Comparison of ENCODE assay signal across 8 cellular contexts in genomic region chr11:27471588-27472397, GRCh38. TPM values are rescaled to one million over a fixed set of nuclear protein-coding genes. Genes with fewer than 3 reads are reported as not detected.
DNase-seq lines count a peak whose midpoint lies in the region; ATAC-seq and TF ChIP-seq lines count a peak whose summit lies in the region.

No MANE protein-coding gene starts in this region.

- H3K27me3 ChIP-seq in skeletal muscle tissue (ENCODE audit: control insufficient read depth in 3 of 3, insufficient read depth in 3 of 3, low read length in 3 of 3) = no peaks in the 10 kb centered on the region

- peaks cover 42% of the 10 kb centered on the region for H3K4me1 Mint-ChIP-seq in brain

- H3K4me3 ChIP-seq in skeletal muscle tissue (ENCODE audit: low read length in 3 of 3) = peak overlapping the region; percentile 77 to 81 (median 81)

- no peak for TF ChIP-seq CTCF in brain (conservative IDR thresholded peaks at IDR 0.05)

- H3K4me3 Mint-ChIP-seq in brain = peak overlapping the region; percentile 69 to 93 (median 86)

- peaks cover 9 to 15% (median 10%) of the 10 kb centered on the region in 3 donors for H3K4me1 ChIP-seq in skeletal muscle tissue (ENCODE audit: control insufficient read depth in 3 of 3, insufficient read depth in 3 of 3, low read length in 3 of 3)

- no peaks in the 10 kb centered on the region for H3K36me3 Mint-ChIP-seq in brain

- ATAC-seq in GM18508 (IDR thresholded peaks at IDR 0.05; ENCODE audit: insufficient read depth, unreplicated experiment) (peak; percentile 19), HG03025 (IDR thresholded peaks at IDR 0.05; ENCODE audit: low FRiP score, unreplicated experiment) (peak; percentile 44)

- peaks cover 0 to 5% (median 0%) of the 10 kb centered on the region in 5 experiments for H3K9me3 Mint-ChIP-seq in brain

- peak overlapping the region; percentile 70 to 84 (median 81) for H3K9ac ChIP-seq in skeletal muscle tissue (ENCODE audit: low read depth in 1 of 3, low read length in 3 of 3)

- peak overlapping the region in 3 of 5 experiments; percentile 20 to 89 (median 82) for H3K27ac Mint-ChIP-seq in brain

- no peaks in the 10 kb centered on the region for H3K36me3 ChIP-seq in skeletal muscle tissue (ENCODE audit: control insufficient read depth in 3 of 3, insufficient read depth in 3 of 3, low read length in 3 of 3)

- peak overlapping the region; percentile 38 for H3K27ac ChIP-seq in skeletal muscle tissue (ENCODE audit: low read depth, low read length)

- H3K27me3 Mint-ChIP-seq in brain = peaks cover 73% of the 10 kb centered on the region

- DNase-seq in AG08396 (ENCODE audit: low spot score) = peak; percentile 67
- peak; percentile 74 for DNase-seq in iPS-NIHi11 (ENCODE audit: low spot score)
- DNase-seq in OCI-M2 (lab: John Stamatoyannopoulos, UW; ENCODE audit: unreplicated experiment) = no peak

- H3K9me3 ChIP-seq in skeletal muscle tissue (ENCODE audit: control insufficient read depth in 3 of 3, low read length in 3 of 3) = no peaks in the 10 kb centered on the region

TF ChIP-seq in PFSK-1, 5 proteins besides CTCF, POLR2A, EP300 and RAD21:
- no peak for TF ChIP-seq FOXP2 (optimal IDR thresholded peaks at IDR 0.05; ENCODE audit: borderline replicate concordance, extremely low read depth, extremely low read length, insufficient read depth)
- no peak for TF ChIP-seq SIN3A (IDR thresholded peaks at IDR 0.05; ENCODE audit: borderline replicate concordance, insufficient read depth, low read length)
- TF ChIP-seq TAF1 (IDR thresholded peaks at IDR 0.05; ENCODE audit: borderline replicate concordance, insufficient read depth, low read length) = peak; percentile 49; the same call in 1 of the 2 replicates
- TF ChIP-seq POLR2AphosphoS5 (IDR thresholded peaks at IDR 0.05; ENCODE audit: low read depth, low read length) = no peak

RNA-seq across cellular contexts. Expression of gene LGR4, which starts 0.8 kb away (rescaled TPM):
- 21.0 TPM for polyA plus RNA-seq in PFSK-1 (2012; ENCODE audit: insufficient read length, low read depth)
- 6.3 TPM for polyA plus RNA-seq in brain (ENCODE audit: insufficient read depth, low read depth, low replicate concordance)
- 43.8 TPM for total RNA-seq in skeletal muscle tissue

RNA-seq across cellular contexts. Expression of gene LIN7C, which starts 34.8 kb away (rescaled TPM):
- 3.0 TPM for polyA plus RNA-seq in PFSK-1 (2012; ENCODE audit: insufficient read length, low read depth)
- polyA plus RNA-seq in brain (ENCODE audit: insufficient read depth, low read depth, low replicate concordance) = 2.5 TPM
- 29.7 TPM for total RNA-seq in skeletal muscle tissue
